In the genomic region with DNA sequence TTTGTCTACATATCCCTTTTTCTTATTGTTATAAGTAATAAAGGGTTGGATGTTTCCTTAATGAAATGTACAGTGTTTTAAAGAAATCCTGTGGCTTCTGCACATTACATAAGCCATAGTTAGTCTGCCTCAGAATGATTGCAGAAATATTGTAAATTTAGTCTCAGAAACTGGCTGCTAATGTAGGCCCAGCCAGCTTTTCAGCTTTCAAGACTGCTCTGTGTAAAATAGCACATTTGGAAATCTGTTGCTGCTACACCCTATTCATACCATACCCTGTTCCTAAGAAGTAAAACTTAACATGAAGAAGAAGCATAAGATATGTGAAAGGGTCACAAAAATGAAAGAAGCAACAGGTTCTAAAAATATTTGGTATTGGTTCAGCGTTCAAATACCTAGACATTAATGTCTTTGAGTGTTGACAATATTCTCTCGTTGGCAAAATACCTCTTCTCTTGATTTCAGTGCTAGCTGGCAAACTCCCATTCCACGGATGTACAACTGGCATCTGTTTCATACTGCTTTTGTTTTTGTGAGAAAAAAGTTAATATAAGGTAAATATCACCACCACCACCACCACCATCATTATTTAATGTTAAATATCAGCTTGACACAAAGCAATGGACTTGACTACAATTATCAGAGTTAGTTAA, we compare ENCODE assay signal across 10 cellular contexts. TPM values are rescaled to one million over a fixed set of nuclear protein-coding genes. Genes with fewer than 3 reads are reported as not detected.
DNase-seq lines count a peak whose midpoint lies in the region; ATAC-seq and TF ChIP-seq lines count a peak whose summit lies in the region.
"Had no signal": no experiment of that assay in that cellular context is flagged by ENCODE, and none has a peak within 500 bp of the region (broad histone marks: within the 10 kb centered on the region; RNA-seq: fewer than 3 reads in every experiment).

No MANE protein-coding gene starts in this region.

- ATAC-seq in GM19372 (IDR thresholded peaks at IDR 0.05; ENCODE audit: low read depth, unreplicated experiment) (peak; percentile 25), HG02763 (IDR thresholded peaks at IDR 0.05; ENCODE audit: unreplicated experiment) (peak; percentile 34), HG03520 (IDR thresholded peaks at IDR 0.05; ENCODE audit: unreplicated experiment) (peak; percentile 39)

- TF ChIP-seq EP300 in stomach (IDR thresholded peaks at IDR 0.05): no peak

- WGBS in stomach, 5 donors: 15 to 54% (median 28%) methylated on average over 3 of the region's 3 CpGs

- no peak for TF ChIP-seq CTCF in stomach (IDR thresholded peaks at IDR 0.05)

- H3K4me3 ChIP-seq in stomach: no peak overlapping the region

- TF ChIP-seq POLR2A in stomach (IDR thresholded peaks at IDR 0.05): no peak

- H3K27ac ChIP-seq in stomach: peak overlapping the region in 4 of 5 donors; percentile 50 to 79 (median 60)

- no peaks in the 10 kb centered on the region for H3K9me3 ChIP-seq in stomach

- peaks cover 9 to 22% (median 11%) of the 10 kb centered on the region in 4 donors for H3K4me1 ChIP-seq in stomach

- no peaks in the 10 kb centered on the region for H3K27me3 ChIP-seq in stomach

- intact Hi-C loops in stomach (cut with DNase I; ENCODE audit: low total_unique reads): no loop called here

- DNase-seq in stomach (no peak), NCI-H1092 (lab: John Stamatoyannopoulos, UW) (no peak), NCI-H774 (lab: John Stamatoyannopoulos, UW) (no peak), medulla oblongata (ENCODE audit: extremely low spot score) (no peak)
- DNase-seq: activated naive CD4-positive, alpha-beta T cell treated with anti-CD3 and anti-CD28 coated beads for 36 hours; DMS79; effector CD8-positive, alpha-beta T cell had no signal

- no peaks in the 10 kb centered on the region for H3K36me3 ChIP-seq in stomach

RNA-seq across cellular contexts. Expression of gene NCKAP1, which starts 19.2 kb away (rescaled TPM):
- 100 to 1,000 TPM in 3 of 5 donors, 10 to 100 TPM in 2; 13.0 to 262 (median 100) TPM for total RNA-seq in stomach
- polyA plus RNA-seq in stomach: 10 to 100 TPM; 41.5 to 43.7 (median 43.7) TPM

RNA-seq across cellular contexts. Expression of gene DUSP19, which starts 21.1 kb away (rescaled TPM):
- total RNA-seq in stomach: 10 to 100 TPM in 1 of 5 donors, 1 to 10 TPM in 3, not detected in 1; 3.5 to 19.6 (median 4.9) TPM
- 1 to 10 TPM; 1.1 to 4.3 (median 1.7) TPM for polyA plus RNA-seq in stomach
